ENCODE assay signal across 1 cellular context in genomic region chr2:237459741-237460174, GRCh38.
TF ChIP-seq lines count a peak whose summit lies in the region.

No MANE protein-coding gene starts in this region.

TF ChIP-seq in K562, 482 proteins besides CTCF, POLR2A, EP300 and RAD21:
- TF ChIP-seq MAFK (IDR thresholded peaks at IDR 0.05; ENCODE audit: low read length) (peak; percentile 52; the same call in 1 of the 2 replicates), ZNF253 (CRISPR knock-in tag; conservative IDR thresholded peaks at IDR 0.05) (no peak), C11orf30 (IDR thresholded peaks at IDR 0.05; ENCODE audit: low read depth) (peak; percentile 65; the same call in 1 of the 2 replicates), MAFG (tag; conservative IDR thresholded peaks at IDR 0.05) (peak; percentile 79), TRIM24 (IDR thresholded peaks at IDR 0.05) (peak; percentile 59 to 62; a peak in 2 of 4 replicates), COPS2 (conservative IDR thresholded peaks at IDR 0.05) (no peak), CTBP1 (IDR thresholded peaks at IDR 0.05; ENCODE audit: borderline replicate concordance) (0 out of 2 replicates have a peak, but pooled peaks have one; percentile 22), ZNF175 (CRISPR knock-in tag; IDR thresholded peaks at IDR 0.05; ENCODE audit: low read depth) (peak; percentile 81), POLR2H (tag; IDR thresholded peaks at IDR 0.05; ENCODE audit: low read depth) (0 out of 2 replicates have a peak, but pooled peaks have one; percentile 37), GABPA (tag; conservative IDR thresholded peaks at IDR 0.05; ENCODE audit: low read depth) (peak; percentile 39), ZKSCAN8 (CRISPR knock-in tag; IDR thresholded peaks at IDR 0.05) (0 out of 2 replicates have a peak, but pooled peaks have one; percentile 45), ETV1 (tag; conservative IDR thresholded peaks at IDR 0.05; ENCODE audit: low read depth) (peak; percentile 32; the same call in 1 of the 2 replicates), NR2C1 (IDR thresholded peaks at IDR 0.05) (no peak), NR2C1 (tag; IDR thresholded peaks at IDR 0.05) (no peak), FOSL1 (tag; conservative IDR thresholded peaks at IDR 0.05) (peak; percentile 38), FOXK1 (CRISPR knock-in tag; IDR thresholded peaks at IDR 0.05; ENCODE audit: borderline replicate concordance) (no peak), L3MBTL2 (IDR thresholded peaks at IDR 0.05) (0 out of 2 replicates have a peak, but pooled peaks have one; percentile 31), JUND (IDR thresholded peaks at IDR 0.05; ENCODE audit: borderline replicate concordance, low read depth, low read length) (peak; percentile 26; the same call in 1 of the 2 replicates), JUND (tag; IDR thresholded peaks at IDR 0.05; ENCODE audit: borderline replicate concordance, low read depth, low read length) (no peak), NFE2L1 (tag; IDR thresholded peaks at IDR 0.05; ENCODE audit: borderline replicate concordance, low read depth) (0 out of 2 replicates have a peak, but pooled peaks have one; percentile 29), ZNF316 (IDR thresholded peaks at IDR 0.05) (peak; percentile 83), NFE2 (IDR thresholded peaks at IDR 0.05; ENCODE audit: low read depth) (peak; percentile 81), MAFF (IDR thresholded peaks at IDR 0.05; ENCODE audit: low read length) (peak; percentile 37; the same call in 1 of the 2 replicates), HOMEZ (CRISPR knock-in tag; IDR thresholded peaks at IDR 0.05) (no peak)
- TF ChIP-seq, protein P1, sequence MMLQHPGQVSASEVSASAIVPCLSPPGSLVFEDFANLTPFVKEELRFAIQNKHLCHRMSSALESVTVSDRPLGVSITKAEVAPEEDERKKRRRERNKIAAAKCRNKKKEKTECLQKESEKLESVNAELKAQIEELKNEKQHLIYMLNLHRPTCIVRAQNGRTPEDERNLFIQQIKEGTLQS (IDR thresholded peaks at IDR 0.05) = peak; percentile 32; the same call in 1 of the 2 replicates
- TF ChIP-seq, protein P1 (CRISPR knock-in tag; conservative IDR thresholded peaks at IDR 0.05) = no peak
- TF ChIP-seq, protein P2, sequence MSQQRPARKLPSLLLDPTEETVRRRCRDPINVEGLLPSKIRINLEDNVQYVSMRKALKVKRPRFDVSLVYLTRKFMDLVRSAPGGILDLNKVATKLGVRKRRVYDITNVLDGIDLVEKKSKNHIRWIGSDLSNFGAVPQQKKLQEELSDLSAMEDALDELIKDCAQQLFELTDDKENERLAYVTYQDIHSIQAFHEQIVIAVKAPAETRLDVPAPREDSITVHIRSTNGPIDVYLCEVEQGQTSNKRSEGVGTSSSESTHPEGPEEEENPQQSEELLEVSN (IDR thresholded peaks at IDR 0.05; ENCODE audit: borderline replicate concordance in 1 of 2, extremely low read depth in 1 of 2, insufficient read depth in 1 of 2, insufficient read length in 1 of 2, low read depth in 1 of 2, low read length in 1 of 2, poor library complexity in 1 of 2, severe bottlenecking in 1 of 2) = no peak
- TF ChIP-seq, protein P3, sequence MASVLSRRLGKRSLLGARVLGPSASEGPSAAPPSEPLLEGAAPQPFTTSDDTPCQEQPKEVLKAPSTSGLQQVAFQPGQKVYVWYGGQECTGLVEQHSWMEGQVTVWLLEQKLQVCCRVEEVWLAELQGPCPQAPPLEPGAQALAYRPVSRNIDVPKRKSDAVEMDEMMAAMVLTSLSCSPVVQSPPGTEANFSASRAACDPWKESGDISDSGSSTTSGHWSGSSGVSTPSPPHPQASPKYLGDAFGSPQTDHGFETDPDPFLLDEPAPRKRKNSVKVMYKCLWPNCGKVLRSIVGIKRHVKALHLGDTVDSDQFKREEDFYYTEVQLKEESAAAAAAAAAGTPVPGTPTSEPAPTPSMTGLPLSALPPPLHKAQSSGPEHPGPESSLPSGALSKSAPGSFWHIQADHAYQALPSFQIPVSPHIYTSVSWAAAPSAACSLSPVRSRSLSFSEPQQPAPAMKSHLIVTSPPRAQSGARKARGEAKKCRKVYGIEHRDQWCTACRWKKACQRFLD (CRISPR knock-in tag; IDR thresholded peaks at IDR 0.05) = peak; percentile 64; the same call in 1 of the 2 replicates
TF ChIP-seq in K562: peak in this region for 19.
